2 cellular contexts compared by ENCODE assay signal in the genomic region with DNA sequence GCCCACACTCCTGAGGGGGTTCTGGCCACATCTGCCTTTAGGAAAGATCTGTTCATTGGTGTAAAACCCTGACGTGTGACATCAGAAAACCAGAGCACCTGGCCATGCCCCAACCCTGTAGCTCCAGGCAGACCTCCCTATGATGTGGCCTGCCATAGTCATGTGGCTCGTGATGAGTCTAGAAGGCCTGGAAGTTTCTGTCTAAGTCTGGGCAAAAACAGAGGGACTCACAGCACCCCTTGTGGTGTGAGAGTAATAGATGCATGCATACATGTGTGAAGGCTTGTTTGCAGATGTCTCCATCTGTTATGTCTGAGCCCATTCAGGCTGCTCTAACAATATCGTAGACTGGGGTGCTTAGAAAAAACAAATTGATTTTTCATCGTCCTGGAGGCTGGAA.
TF ChIP-seq lines count a peak whose summit lies in the region.

No MANE protein-coding gene starts in this region.

TF ChIP-seq in HepG2, 621 proteins besides CTCF, POLR2A, EP300 and RAD21:
- TF ChIP-seq ATF1 (CRISPR knock-in tag; IDR thresholded peaks at IDR 0.05) (no peak), ZNF549 (CRISPR knock-in tag; IDR thresholded peaks at IDR 0.05) (no peak), ZBED4 (CRISPR knock-in tag; IDR thresholded peaks at IDR 0.05; ENCODE audit: borderline replicate concordance) (no peak), FOSL1 (CRISPR knock-in tag; IDR thresholded peaks at IDR 0.05; ENCODE audit: borderline replicate concordance) (no peak), HNRNPUL1 (IDR thresholded peaks at IDR 0.05; ENCODE audit: low read depth, low read length) (no peak), ZNF224 (CRISPR knock-in tag; IDR thresholded peaks at IDR 0.05) (no peak), PLRG1 (conservative IDR thresholded peaks at IDR 0.05) (no peak), PRMT3 (CRISPR knock-in tag; IDR thresholded peaks at IDR 0.05; ENCODE audit: borderline replicate concordance, low read depth) (no peak), FOXC1 (CRISPR knock-in tag; IDR thresholded peaks at IDR 0.05; ENCODE audit: borderline replicate concordance) (no peak), NKX3-1 (CRISPR knock-in tag; IDR thresholded peaks at IDR 0.05) (no peak), KAT8 (CRISPR knock-in tag; IDR thresholded peaks at IDR 0.05) (no peak), NBN (conservative IDR thresholded peaks at IDR 0.05) (no peak), ZNF709 (CRISPR knock-in tag; IDR thresholded peaks at IDR 0.05) (no peak), ZNF275 (CRISPR knock-in tag; IDR thresholded peaks at IDR 0.05; ENCODE audit: borderline replicate concordance) (no peak), AGO2 (optimal IDR thresholded peaks at IDR 0.05; ENCODE audit: low read depth, low read length) (no peak), SP1 (IDR thresholded peaks at IDR 0.05) (no peak), SP1 (CRISPR knock-in tag; IDR thresholded peaks at IDR 0.05) (no peak), KMT2B (CRISPR knock-in tag; IDR thresholded peaks at IDR 0.05) (no peak), CBX1 (IDR thresholded peaks at IDR 0.05; ENCODE audit: low read depth) (no peak)
- TF ChIP-seq, protein P1, sequence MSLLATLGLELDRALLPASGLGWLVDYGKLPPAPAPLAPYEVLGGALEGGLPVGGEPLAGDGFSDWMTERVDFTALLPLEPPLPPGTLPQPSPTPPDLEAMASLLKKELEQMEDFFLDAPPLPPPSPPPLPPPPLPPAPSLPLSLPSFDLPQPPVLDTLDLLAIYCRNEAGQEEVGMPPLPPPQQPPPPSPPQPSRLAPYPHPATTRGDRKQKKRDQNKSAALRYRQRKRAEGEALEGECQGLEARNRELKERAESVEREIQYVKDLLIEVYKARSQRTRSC (CRISPR knock-in tag; IDR thresholded peaks at IDR 0.05; ENCODE audit: low read depth), result no peak

TF ChIP-seq in H1, 55 proteins besides CTCF, POLR2A, EP300 and RAD21:
- TF ChIP-seq CHD2 (IDR thresholded peaks at IDR 0.05; ENCODE audit: low read length) (no peak), POU5F1 (IDR thresholded peaks at IDR 0.05; ENCODE audit: low read depth, low read length) (no peak), HDAC6 (IDR thresholded peaks at IDR 0.05; ENCODE audit: low read depth, low read length) (no peak), CHD7 (IDR thresholded peaks at IDR 0.05; ENCODE audit: insufficient replicate concordance, low read length) (no peak), CTBP2 (IDR thresholded peaks at IDR 0.05; ENCODE audit: borderline replicate concordance, insufficient read depth, insufficient read length, low read length) (no peak), TAF1 (IDR thresholded peaks at IDR 0.05; ENCODE audit: low read depth, low read length) (no peak), JUN (IDR thresholded peaks at IDR 0.05; ENCODE audit: low read depth, low read length) (no peak), CHD1 (IDR thresholded peaks at IDR 0.05; ENCODE audit: low read depth, low read length) (no peak), YY1 (IDR thresholded peaks at IDR 0.05; ENCODE audit: low read depth, low read length) (no peak), SRF (IDR thresholded peaks at IDR 0.05; ENCODE audit: low read depth, low read length) (no peak), TBP (IDR thresholded peaks at IDR 0.05; ENCODE audit: low read depth, low read length) (no peak)
